1 cellular context compared by ENCODE assay signal in the genomic region with DNA sequence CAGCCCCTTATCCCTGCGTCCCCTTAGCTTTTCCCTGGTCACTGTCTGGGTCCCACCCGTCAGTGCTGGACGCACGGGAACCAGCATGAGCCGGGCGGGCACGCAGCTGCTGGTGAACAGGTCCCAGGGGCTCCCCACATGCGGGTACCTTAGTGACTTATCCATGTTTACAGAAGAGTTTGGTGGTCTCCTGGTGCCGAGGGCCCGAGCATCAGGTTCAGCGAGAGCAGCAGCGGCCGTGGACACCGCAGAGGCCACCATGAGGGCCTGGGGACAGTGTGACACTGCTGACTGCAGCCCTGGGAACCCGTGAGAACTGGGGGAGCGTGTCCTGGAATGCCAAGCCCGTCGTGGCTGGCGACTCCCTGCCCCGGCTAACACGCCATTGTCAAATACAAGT.
TF ChIP-seq lines count a peak whose summit lies in the region.

No MANE protein-coding gene starts in this region.

TF ChIP-seq in K562, 482 proteins besides CTCF, POLR2A, EP300 and RAD21:
- no peak for TF ChIP-seq WHSC1 (IDR thresholded peaks at IDR 0.05; ENCODE audit: low read length)
- TF ChIP-seq ELF1 (tag; IDR thresholded peaks at IDR 0.05), result no peak
- TF ChIP-seq ZNF24 (IDR thresholded peaks at IDR 0.05), result no peak
- TF ChIP-seq NFRKB (IDR thresholded peaks at IDR 0.05; ENCODE audit: low read depth), result no peak
- no peak for TF ChIP-seq RUNX1 (IDR thresholded peaks at IDR 0.05; ENCODE audit: low read depth)
- TF ChIP-seq CBX1 (IDR thresholded peaks at IDR 0.05; ENCODE audit: low read depth), result no peak
- TF ChIP-seq ZNF699 (CRISPR knock-in tag; IDR thresholded peaks at IDR 0.05; ENCODE audit: insufficient replicate concordance), result no peak
- TF ChIP-seq ETV6 (IDR thresholded peaks at IDR 0.05; ENCODE audit: borderline replicate concordance in 1 of 2, low read depth in 2 of 2, low read length in 1 of 2), result no peak
- no peak for TF ChIP-seq ETV6 (CRISPR knock-in tag; IDR thresholded peaks at IDR 0.05; ENCODE audit: borderline replicate concordance)
- TF ChIP-seq NFYB (IDR thresholded peaks at IDR 0.05; ENCODE audit: extremely low read depth, insufficient read length), result no peak
- TF ChIP-seq NR4A1 (CRISPR knock-in tag; IDR thresholded peaks at IDR 0.05), result no peak
- no peak for TF ChIP-seq NR4A1 (tag; IDR thresholded peaks at IDR 0.05)
- no peak for TF ChIP-seq ZNF57 (CRISPR knock-in tag; IDR thresholded peaks at IDR 0.05)
